In genomic region chr11:41486436-41486835, GRCh38 we compare ENCODE assay signal across 20 cellular contexts. TPM values are rescaled to one million over a fixed set of nuclear protein-coding genes. Genes with fewer than 3 reads are reported as not detected.
DNase-seq lines count a peak whose midpoint lies in the region; ATAC-seq and TF ChIP-seq lines count a peak whose summit lies in the region.
"Had no signal": no experiment of that assay in that cellular context is flagged by ENCODE, and none has a peak within 500 bp of the region (broad histone marks: within the 10 kb centered on the region; RNA-seq: fewer than 3 reads in every experiment).

No MANE protein-coding gene starts in this region.

- POLR2A ChIA-PET in MCF 10A (lab: Yijun Ruan, JAX) = no interaction called here

- no peak for TF ChIP-seq POLR2A in breast epithelium (IDR thresholded peaks at IDR 0.05)

- H3K4me3 Mint-ChIP-seq in MCF 10A (ENCODE audit: unreplicated experiment) = no peak overlapping the region
- H3K4me3 Mint-ChIP-seq: HFFc6 had no signal

- H3K36me3 ChIP-seq in breast epithelium (no peaks in the 10 kb centered on the region), brain microvascular endothelial cell (replicated peaks) (no peaks in the 10 kb centered on the region)

- in situ Hi-C loops in brain microvascular endothelial cell (cut with HindIII; ENCODE audit: low pct_ligation_motif_present, low sequenced_read_pairs) = no loop called here

- ATAC-seq in HG03196 (IDR thresholded peaks at IDR 0.05; ENCODE audit: unreplicated experiment) (no peak), GM18520 (IDR thresholded peaks at IDR 0.05; ENCODE audit: unreplicated experiment) (no peak)

- no TSS peak for BruUV-seq in MCF 10A (replicated peaks; lab: Mats Ljungman, UMichigan)

- DNase-seq in MCF 10A (ENCODE audit: unreplicated experiment) (no peak), breast epithelium (ENCODE audit: low spot score in 2 of 2) (no peak), brain microvascular endothelial cell (peak; percentile 28), kidney tubule cell (ENCODE audit: low spot score) (peak; percentile 3), AG08395 (ENCODE audit: low spot score) (no peak)
- DNase-seq in NK-92 treated with Interleukin-12 subunit alpha and Interleukin-12 subunit beta, amount 100 ng/mL, for 24 hours (lab: John Stamatoyannopoulos, UW) = no peak
- DNase-seq: Caco-2, EL, HFFc6, NCI-H1092, NCI-H187, NCI-H345, NCI-H69, OCI-M1, RPMI8226 had no signal

- H3K36me3 Mint-ChIP-seq in MCF 10A (ENCODE audit: insufficient read depth, unreplicated experiment) = no peaks in the 10 kb centered on the region

- H3K27me3 ChIP-seq in breast epithelium (no peaks in the 10 kb centered on the region), brain microvascular endothelial cell (replicated peaks) (no peaks in the 10 kb centered on the region)

- TF ChIP-seq CTCF in MCF 10A (IDR thresholded peaks at IDR 0.05; ENCODE audit: unreplicated experiment) (no peak), breast epithelium (IDR thresholded peaks at IDR 0.05) (no peak), brain microvascular endothelial cell (IDR thresholded peaks at IDR 0.05; ENCODE audit: low read depth, low read length, missing control alignments) (no peak)

- peak overlapping the region; percentile 90 for H3K27ac Mint-ChIP-seq in MCF 10A (ENCODE audit: low read depth, unreplicated experiment)
- H3K27ac Mint-ChIP-seq: HFFc6 had no signal

- H3K27me3 Mint-ChIP-seq in MCF 10A (ENCODE audit: insufficient read depth, unreplicated experiment) = no peaks in the 10 kb centered on the region

- intact Hi-C loops in MCF 10A (cut with micrococcal nuclease) (no loop called here), breast epithelium (cut with DNase I; ENCODE audit: low total_unique reads) (no loop called here)

- H3K27ac ChIP-seq in breast epithelium = no peak overlapping the region
- H3K27ac ChIP-seq in brain microvascular endothelial cell = peak overlapping the region; percentile 10
- H3K27ac ChIP-seq: C4-2B, KMS-11 had no signal

- H3K9me3 ChIP-seq in breast epithelium = no peaks in the 10 kb centered on the region
- H3K9me3 ChIP-seq: Caco-2 had no signal

- H3K9me3 Mint-ChIP-seq in MCF 10A (ENCODE audit: unreplicated experiment) = no peaks in the 10 kb centered on the region

- H3K4me1 ChIP-seq in breast epithelium = no peaks in the 10 kb centered on the region
- H3K4me1 ChIP-seq: Caco-2 had no signal

- CTCF ChIA-PET in MCF 10A (lab: Yijun Ruan, JAX) = interaction anchor here (0.7 kb wide), 2 partner anchors 10 to 285 kb away, joined by 3 to 4 read pairs; no protein-coding TSS in a partner anchor

- H3K4me3 ChIP-seq in breast epithelium (no peak overlapping the region), brain microvascular endothelial cell (ENCODE audit: low read depth, low read length) (no peak overlapping the region)

- H3K4me1 Mint-ChIP-seq in MCF 10A (ENCODE audit: insufficient read depth, unreplicated experiment) = peaks cover 14% of the 10 kb centered on the region

RNA-seq across cellular contexts. Expression of gene LRRC4C, which starts 27.0 kb away (rescaled TPM):
- not detected in 2 replicates for total RNA-seq in MCF 10A (2022)
- total RNA-seq in breast epithelium = 10 to 100 TPM in 1 of 3 donors, 1 to 10 TPM in 2; 2.9 to 15.4 (median 6.6) TPM
- total RNA-seq: A172, Caco-2, HFFc6 had no signal

Comparison
In these comparisons a context has a peak if more than half of its experiments do, and no peak if none do; other contexts are left out.
1. DNase-seq: peak in brain microvascular endothelial cell (single experiment) and kidney tubule cell (single experiment); none in MCF 10A (single experiment), breast epithelium (0 of 2), NK-92 treated with Interleukin-12 subunit alpha and Interleukin-12 subunit beta, amount 100 ng/mL, for 24 hours (single experiment) and AG08395 (single experiment).